Comparison of ENCODE assay signal across 8 cellular contexts in genomic region chr7:97179454-97180104, GRCh38.
DNase-seq lines count a peak whose midpoint lies in the region; ATAC-seq lines count a peak whose summit lies in the region.

No MANE protein-coding gene starts in this region.

- DNase-seq in GM03348 (ENCODE audit: low spot score) (peak; percentile 76), H4 (ENCODE audit: low spot score) (peak; percentile 74), NCI-H1048 (lab: John Stamatoyannopoulos, UW) (peak; percentile 11), T follicular helper cell (ENCODE audit: low read depth) (peak; percentile 24), kidney glomerular epithelial cell (lab: John Stamatoyannopoulos, UW) (peak; percentile 57)
- DNase-seq in central memory CD4-positive, alpha-beta T cell: peak; percentile 38
- DNase-seq in stimulated activated CD4-positive, alpha-beta T cell treated with anti-CD3 and anti-CD28 coated beads, Interleukin-4, amount 100 ng/mL, for 48 hours (ENCODE audit: low read depth in 2 of 2): peak; percentile 18 to 38

- ATAC-seq in GM18858 (IDR thresholded peaks at IDR 0.05; ENCODE audit: unreplicated experiment): no peak

Comparison
In these comparisons a context has a peak if more than half of its experiments do, and no peak if none do; other contexts are left out.
1. DNase-seq: peak in every context shown above with its lines; median percentile 76 in GM03348; 74 in H4; 57 in kidney glomerular epithelial cell; 38 in central memory CD4-positive, alpha-beta T cell; 28 in stimulated activated CD4-positive, alpha-beta T cell treated with anti-CD3 and anti-CD28 coated beads, Interleukin-4, amount 100 ng/mL, for 48 hours; 24 in T follicular helper cell; 11 in NCI-H1048.